19 cellular contexts compared by ENCODE assay signal in genomic region chr1:118949317-118949716, GRCh38. TPM values are rescaled to one million over a fixed set of nuclear protein-coding genes. Genes with fewer than 3 reads are reported as not detected.
A peak's percentile ranks its signal among the peaks of the same experiment; 100 is the strongest.
DNase-seq lines count a peak whose midpoint lies in the region; ATAC-seq and TF ChIP-seq lines count a peak whose summit lies in the region.
"Had no signal": no experiment of that assay in that cellular context is flagged by ENCODE, and none has a peak within 500 bp of the region (broad histone marks: within the 10 kb centered on the region; RNA-seq: fewer than 3 reads in every experiment).

No MANE protein-coding gene starts in this region.

- CTCF ChIA-PET in PC-3 (lab: Charles Lee): no interaction called here

- H3K27me3 ChIP-seq in heart left ventricle: no peaks in the 10 kb centered on the region
- H3K27me3 ChIP-seq in left ventricle myocardium inferior (ENCODE audit: low read depth): no peaks in the 10 kb centered on the region
- H3K27me3 ChIP-seq in PC-3 (ENCODE audit: low read length): no peaks in the 10 kb centered on the region
- no peaks in the 10 kb centered on the region for H3K27me3 ChIP-seq in gastroesophageal sphincter
- H3K27me3 ChIP-seq in foreskin keratinocyte: no peaks in the 10 kb centered on the region
- H3K27me3 ChIP-seq: right lobe of liver, vagina had no signal

- no peak for TF ChIP-seq EP300 in gastroesophageal sphincter (IDR thresholded peaks at IDR 0.05)

- no peaks in the 10 kb centered on the region for H4K20me1 ChIP-seq in PC-3 (ENCODE audit: low read length)

- TF ChIP-seq CTCF in heart left ventricle (IDR thresholded peaks at IDR 0.05) (no peak), left ventricle myocardium inferior (IDR thresholded peaks at IDR 0.05; ENCODE audit: borderline replicate concordance) (no peak), PC-3 (conservative IDR thresholded peaks at IDR 0.05; ENCODE audit: low read depth, low read length) (no peak), gastroesophageal sphincter (IDR thresholded peaks at IDR 0.05) (no peak), foreskin keratinocyte (conservative IDR thresholded peaks at IDR 0.05) (no peak)

- H3K4me2 ChIP-seq in PC-3 (ENCODE audit: low read length): 0 out of 2 replicates have a peak overlapping the region, but pooled peaks have one; percentile 67

- H2AFZ ChIP-seq in PC-3 (ENCODE audit: low read length): no peak overlapping the region

- 65 to 78% (median 75%) methylated on average over 2 of the region's 2 CpGs for WGBS in heart left ventricle, 4 donors
- 60 to 71% methylated on average over 1 to 2 of the region's 2 CpGs for WGBS in gastroesophageal sphincter (ENCODE audit: low coverage in 1 of 2), 2 donors

- H3K79me2 ChIP-seq in PC-3 (ENCODE audit: low read length): no peaks in the 10 kb centered on the region

- H3K27ac ChIP-seq in heart left ventricle (no peak overlapping the region), left ventricle myocardium inferior (replicated peaks) (no peak overlapping the region), PC-3 (ENCODE audit: low read length) (peak overlapping the region; percentile 83), gastroesophageal sphincter (no peak overlapping the region), foreskin keratinocyte (no peak overlapping the region)
- H3K27ac ChIP-seq: epithelial cell of prostate, lower lobe of right lung, right lobe of liver, vagina had no signal

- H3K4me3 ChIP-seq in heart left ventricle (no peak overlapping the region), left ventricle myocardium inferior (no peak overlapping the region), PC-3 (ENCODE audit: low read length) (no peak overlapping the region), gastroesophageal sphincter (no peak overlapping the region)
- H3K4me3 ChIP-seq: lower lobe of right lung, right lobe of liver, vagina had no signal

- H3K4me1 ChIP-seq in heart left ventricle: peaks cover 0 to 4% (median 0%) of the 10 kb centered on the region in 12 donors
- H3K4me1 ChIP-seq in left ventricle myocardium inferior: no peaks in the 10 kb centered on the region
- H3K4me1 ChIP-seq in PC-3 (ENCODE audit: insufficient read depth, low read length): peaks cover 27% of the 10 kb centered on the region
- no peaks in the 10 kb centered on the region for H3K4me1 ChIP-seq in gastroesophageal sphincter
- no peaks in the 10 kb centered on the region for H3K4me1 ChIP-seq in foreskin keratinocyte
- H3K4me1 ChIP-seq: Caco-2, lower lobe of right lung, vagina had no signal

- intact Hi-C loops in heart left ventricle (cut with DNase I) (no loop called here), left ventricle myocardium inferior (cut with micrococcal nuclease) (no loop called here), PC-3 (cut with micrococcal nuclease) (no loop called here)

- no TSS peak for BruUV-seq in PC-3 (replicated peaks; lab: Mats Ljungman, UMichigan)

- H3K9me3 ChIP-seq in heart left ventricle (no peaks in the 10 kb centered on the region), left ventricle myocardium inferior (replicated peaks) (no peaks in the 10 kb centered on the region), PC-3 (ENCODE audit: low read length) (no peaks in the 10 kb centered on the region), gastroesophageal sphincter (no peaks in the 10 kb centered on the region)
- H3K9me3 ChIP-seq: Caco-2, lower lobe of right lung, right lobe of liver, vagina had no signal

- DNase-seq in heart left ventricle: peak in 1 of 5 donors; percentile 34
- DNase-seq in left ventricle myocardium inferior: no peak
- no peak for DNase-seq in PC-3
- peak; percentile 50 for DNase-seq in stromal cell of bone marrow (ENCODE audit: low read depth)
- no peak for DNase-seq in effector CD4-positive, alpha-beta T cell
- no peak for DNase-seq in foreskin keratinocyte
- DNase-seq in NCI-H82 (lab: John Stamatoyannopoulos, UW): no peak
- DNase-seq: activated CD4-positive, alpha-beta T cell treated with anti-CD3 and anti-CD28 coated beads for 36 hours; activated naive CD8-positive, alpha-beta T cell treated with anti-CD3 and anti-CD28 coated beads, Interleukin-2, amount 50 U/mL, for 24 hours; Caco-2; lower lobe of right lung; NCI-H1694; NCI-H526 treated with DMSO at 0.1 percent for 48 hours; nephron progenitor cell; right lobe of liver; stimulated activated CD4-positive, alpha-beta T cell treated with anti-CD3 and anti-CD28 coated beads, Interleukin-4, amount 100 ng/mL, for 4 hours had no signal

- no peaks in the 10 kb centered on the region for H3K36me3 ChIP-seq in heart left ventricle
- H3K36me3 ChIP-seq in left ventricle myocardium inferior: no peaks in the 10 kb centered on the region
- no peaks in the 10 kb centered on the region for H3K36me3 ChIP-seq in PC-3 (ENCODE audit: low read depth, low read length)
- H3K36me3 ChIP-seq in gastroesophageal sphincter: no peaks in the 10 kb centered on the region
- H3K36me3 ChIP-seq: lower lobe of right lung, right lobe of liver, vagina had no signal

- POLR2A ChIA-PET in PC-3 (lab: Charles Lee; ENCODE audit: unreplicated experiment): no interaction called here

- H3K9me2 ChIP-seq in PC-3 (replicated peaks; ENCODE audit: low read length): no peaks in the 10 kb centered on the region

- ATAC-seq in heart left ventricle: peak in 3 of 4 donors; percentile 65 to 93 (median 75)
- ATAC-seq in PC-3: no peak
- peak; percentile 53 for ATAC-seq in gastroesophageal sphincter
- ATAC-seq in foreskin keratinocyte: no peak
- ATAC-seq: activated CD4-positive, alpha-beta T cell treated with anti-CD3 and anti-CD28 coated beads for 36 hours; activated naive CD8-positive, alpha-beta T cell treated with anti-CD3 and anti-CD28 coated beads, Interleukin-2, amount 50 U/mL, for 24 hours; right lobe of liver had no signal

- no peak for TF ChIP-seq POLR2A in heart left ventricle (IDR thresholded peaks at IDR 0.05)
- no peak for TF ChIP-seq POLR2A in gastroesophageal sphincter (IDR thresholded peaks at IDR 0.05)

- no peaks in the 10 kb centered on the region for H3F3A ChIP-seq in PC-3 (ENCODE audit: low read length, unreplicated experiment)

- no peak overlapping the region for H3K9ac ChIP-seq in PC-3 (ENCODE audit: low read length)

RNA-seq across cellular contexts. Expression of gene TBX15, which starts 38.8 kb away (rescaled TPM):
- total RNA-seq in heart left ventricle: 1 to 10 TPM in 2 of 9 donors, under 1 TPM in 7; 0.19 to 1.8 (median 0.63) TPM
- under 1 TPM; 0.23 to 0.69 TPM for polyA plus RNA-seq in heart left ventricle
- 0.63 TPM for total RNA-seq in left ventricle myocardium inferior
- 0.58 TPM in 1 of 2 replicates, not detected in the other for total RNA-seq in PC-3 (2014; rRNA removed)
- 1 to 10 TPM in 1 of 4 donors, under 1 TPM in 3; 0.45 to 1.6 (median 0.56) TPM for total RNA-seq in gastroesophageal sphincter
- not detected in 2 replicates for total RNA-seq in foreskin keratinocyte
- not detected in 2 replicates for polyA plus RNA-seq in foreskin keratinocyte
- total RNA-seq: activated CD4-positive, alpha-beta T cell treated with anti-CD3 and anti-CD28 coated beads for 36 hours had no signal

Comparison
In these comparisons a context has a peak if more than half of its experiments do, and no peak if none do; other contexts are left out.
1. ATAC-seq: peak in heart left ventricle (3 of 4) and gastroesophageal sphincter (single experiment); none in PC-3 (single experiment) and foreskin keratinocyte (single experiment).